Comparison of ENCODE assay signal across 19 cellular contexts in the genomic region with DNA sequence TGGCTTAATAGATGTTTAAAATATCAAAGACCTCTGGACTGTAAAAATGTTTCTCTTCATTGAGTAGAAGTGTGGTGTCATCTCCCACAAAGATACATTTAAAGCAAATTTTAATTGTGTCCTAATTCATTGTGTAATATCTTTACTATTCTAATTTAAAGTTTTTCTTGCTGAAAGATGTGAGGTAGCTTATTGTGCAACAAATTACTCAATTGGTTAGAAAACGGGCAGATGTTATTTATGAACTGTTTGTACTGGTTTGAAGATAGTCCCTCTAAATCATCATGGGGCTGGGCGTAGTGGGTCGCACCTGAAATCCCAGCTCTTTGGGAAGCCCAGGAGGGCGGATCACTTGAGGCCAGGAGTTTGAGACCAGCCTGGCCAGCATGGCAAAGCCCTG.
A peak's percentile ranks its signal among the peaks of the same experiment; 100 is the strongest.
DNase-seq lines count a peak whose midpoint lies in the region; ATAC-seq and TF ChIP-seq lines count a peak whose summit lies in the region.
"Had no signal": no experiment of that assay in that cellular context is flagged by ENCODE, and none has a peak within 500 bp of the region (broad histone marks: within the 10 kb centered on the region; RNA-seq: fewer than 3 reads in every experiment).

No MANE protein-coding gene starts in this region.

- no peaks in the 10 kb centered on the region for H3K36me3 Mint-ChIP-seq in GM23338 (ENCODE audit: low read depth)
- H3K36me3 Mint-ChIP-seq in activated T-cell treated with anti-CD3 and anti-CD28 coated beads, Interleukin-2, amount 50 U/mL, for 24 hours (ENCODE audit: low read depth): no peaks in the 10 kb centered on the region
- H3K36me3 Mint-ChIP-seq: T-cell had no signal

- H3K27me3 Mint-ChIP-seq in GM23338 (ENCODE audit: insufficient read depth, low read depth, poor library complexity): no peaks in the 10 kb centered on the region
- peaks cover 14% of the 10 kb centered on the region for H3K27me3 Mint-ChIP-seq in activated T-cell treated with anti-CD3 and anti-CD28 coated beads, Interleukin-2, amount 50 U/mL, for 24 hours

- H3K4me3 Mint-ChIP-seq in GM23338: no peak overlapping the region
- H3K4me3 Mint-ChIP-seq in activated T-cell treated with anti-CD3 and anti-CD28 coated beads, Interleukin-2, amount 50 U/mL, for 24 hours: no peak overlapping the region
- H3K4me3 Mint-ChIP-seq: T-cell had no signal

- no peaks in the 10 kb centered on the region for H3K9me3 Mint-ChIP-seq in GM23338
- peaks cover 5% of the 10 kb centered on the region for H3K9me3 Mint-ChIP-seq in activated T-cell treated with anti-CD3 and anti-CD28 coated beads, Interleukin-2, amount 50 U/mL, for 24 hours

- no peaks in the 10 kb centered on the region for H3F3A ChIP-seq in GM23338 (replicated peaks; ENCODE audit: low read depth)

- no peaks in the 10 kb centered on the region for H3K36me3 ChIP-seq in GM23338 (ENCODE audit: insufficient read depth)
- H3K36me3 ChIP-seq: HAP-1 had no signal

- H3K27ac ChIP-seq in GM23338 (ENCODE audit: low read depth): no peak overlapping the region
- peak overlapping the region; percentile 20; the same call in 1 of the 2 replicates for H3K27ac ChIP-seq in VCaP
- H3K27ac ChIP-seq: C4-2B had no signal

- no peaks in the 10 kb centered on the region for H3K79me2 ChIP-seq in GM23338 (replicated peaks; ENCODE audit: insufficient read depth)

- TF ChIP-seq CTCF in GM23338 (conservative IDR thresholded peaks at IDR 0.05; ENCODE audit: low read depth in 2 of 2) (no peak), NB4 (IDR thresholded peaks at IDR 0.05; ENCODE audit: low read depth, low read length) (no peak), VCaP (conservative IDR thresholded peaks at IDR 0.05) (no peak), fibroblast of villous mesenchyme (IDR thresholded peaks at IDR 0.05; ENCODE audit: insufficient read depth, low read depth, low read length) (no peak)

- H4K20me1 ChIP-seq in GM23338 (replicated peaks; ENCODE audit: insufficient read depth): no peaks in the 10 kb centered on the region

- H3K4me3 ChIP-seq in GM23338 (no peak overlapping the region), NB4 (ENCODE audit: low read depth, low read length) (no peak overlapping the region), fibroblast of villous mesenchyme (ENCODE audit: low read depth, low read length) (no peak overlapping the region)
- H3K4me3 ChIP-seq: HAP-1 had no signal

- H3K4me1 Mint-ChIP-seq in GM23338: peaks cover 8% of the 10 kb centered on the region; the same call in 2 of the 3 replicates
- no peaks in the 10 kb centered on the region for H3K4me1 Mint-ChIP-seq in activated T-cell treated with anti-CD3 and anti-CD28 coated beads, Interleukin-2, amount 50 U/mL, for 24 hours (ENCODE audit: low read depth)
- H3K4me1 Mint-ChIP-seq: T-cell had no signal

- ATAC-seq in GM23338: no peak
- no peak for ATAC-seq in HG03521 (IDR thresholded peaks at IDR 0.05; ENCODE audit: unreplicated experiment)
- ATAC-seq: T-cell had no signal

- TF ChIP-seq POLR2A in NB4 (IDR thresholded peaks at IDR 0.05; ENCODE audit: extremely low read depth, insufficient read length): no peak

- no peak overlapping the region for H3K27ac Mint-ChIP-seq in GM23338
- no peak overlapping the region for H3K27ac Mint-ChIP-seq in activated T-cell treated with anti-CD3 and anti-CD28 coated beads, Interleukin-2, amount 50 U/mL, for 24 hours
- H3K27ac Mint-ChIP-seq: T-cell had no signal

- H2AFZ ChIP-seq in GM23338: 0 out of 2 replicates have a peak overlapping the region, but pooled peaks have one; percentile 32

- H3K4me1 ChIP-seq in GM23338 (ENCODE audit: insufficient read depth): no peaks in the 10 kb centered on the region

- no peaks in the 10 kb centered on the region; the same call in 1 of the 2 replicates for H3K9me2 ChIP-seq in GM23338 (ENCODE audit: insufficient read depth)
- H3K9me2 ChIP-seq: SK-N-SH had no signal

- no peak overlapping the region for H3K4me2 ChIP-seq in GM23338
- H3K4me2 ChIP-seq: SK-N-SH had no signal

- DNase-seq in GM23338 (ENCODE audit: low spot score): no peak
- peak; percentile 29 for DNase-seq in NB4 (ENCODE audit: low read depth)
- DNase-seq in fibroblast of villous mesenchyme (ENCODE audit: low read depth): peak; percentile 48
- no peak for DNase-seq in SKM-1 (lab: John Stamatoyannopoulos, UW; ENCODE audit: unreplicated experiment)
- DNase-seq in activated T-cell treated with anti-CD3 and anti-CD28 coated beads, Interleukin-2, amount 50 U/mL, for 24 hours: no peak
- DNase-seq: ACHN, AML-193, DMS79, NCI-H1417 treated with DMSO at 0.1 percent for 48 hours, NCI-H2029, NCI-H345, NCI-H524 treated with DMSO at 0.1 percent for 48 hours, Right ventricle myocardium superior, SK-N-SH, T-cell had no signal

- no peaks in the 10 kb centered on the region for H3K27me3 ChIP-seq in GM23338 (ENCODE audit: insufficient read depth)

TF ChIP-seq in GM23338, 12 proteins besides CTCF, POLR2A, EP300 and RAD21:
- TF ChIP-seq, protein P1, sequence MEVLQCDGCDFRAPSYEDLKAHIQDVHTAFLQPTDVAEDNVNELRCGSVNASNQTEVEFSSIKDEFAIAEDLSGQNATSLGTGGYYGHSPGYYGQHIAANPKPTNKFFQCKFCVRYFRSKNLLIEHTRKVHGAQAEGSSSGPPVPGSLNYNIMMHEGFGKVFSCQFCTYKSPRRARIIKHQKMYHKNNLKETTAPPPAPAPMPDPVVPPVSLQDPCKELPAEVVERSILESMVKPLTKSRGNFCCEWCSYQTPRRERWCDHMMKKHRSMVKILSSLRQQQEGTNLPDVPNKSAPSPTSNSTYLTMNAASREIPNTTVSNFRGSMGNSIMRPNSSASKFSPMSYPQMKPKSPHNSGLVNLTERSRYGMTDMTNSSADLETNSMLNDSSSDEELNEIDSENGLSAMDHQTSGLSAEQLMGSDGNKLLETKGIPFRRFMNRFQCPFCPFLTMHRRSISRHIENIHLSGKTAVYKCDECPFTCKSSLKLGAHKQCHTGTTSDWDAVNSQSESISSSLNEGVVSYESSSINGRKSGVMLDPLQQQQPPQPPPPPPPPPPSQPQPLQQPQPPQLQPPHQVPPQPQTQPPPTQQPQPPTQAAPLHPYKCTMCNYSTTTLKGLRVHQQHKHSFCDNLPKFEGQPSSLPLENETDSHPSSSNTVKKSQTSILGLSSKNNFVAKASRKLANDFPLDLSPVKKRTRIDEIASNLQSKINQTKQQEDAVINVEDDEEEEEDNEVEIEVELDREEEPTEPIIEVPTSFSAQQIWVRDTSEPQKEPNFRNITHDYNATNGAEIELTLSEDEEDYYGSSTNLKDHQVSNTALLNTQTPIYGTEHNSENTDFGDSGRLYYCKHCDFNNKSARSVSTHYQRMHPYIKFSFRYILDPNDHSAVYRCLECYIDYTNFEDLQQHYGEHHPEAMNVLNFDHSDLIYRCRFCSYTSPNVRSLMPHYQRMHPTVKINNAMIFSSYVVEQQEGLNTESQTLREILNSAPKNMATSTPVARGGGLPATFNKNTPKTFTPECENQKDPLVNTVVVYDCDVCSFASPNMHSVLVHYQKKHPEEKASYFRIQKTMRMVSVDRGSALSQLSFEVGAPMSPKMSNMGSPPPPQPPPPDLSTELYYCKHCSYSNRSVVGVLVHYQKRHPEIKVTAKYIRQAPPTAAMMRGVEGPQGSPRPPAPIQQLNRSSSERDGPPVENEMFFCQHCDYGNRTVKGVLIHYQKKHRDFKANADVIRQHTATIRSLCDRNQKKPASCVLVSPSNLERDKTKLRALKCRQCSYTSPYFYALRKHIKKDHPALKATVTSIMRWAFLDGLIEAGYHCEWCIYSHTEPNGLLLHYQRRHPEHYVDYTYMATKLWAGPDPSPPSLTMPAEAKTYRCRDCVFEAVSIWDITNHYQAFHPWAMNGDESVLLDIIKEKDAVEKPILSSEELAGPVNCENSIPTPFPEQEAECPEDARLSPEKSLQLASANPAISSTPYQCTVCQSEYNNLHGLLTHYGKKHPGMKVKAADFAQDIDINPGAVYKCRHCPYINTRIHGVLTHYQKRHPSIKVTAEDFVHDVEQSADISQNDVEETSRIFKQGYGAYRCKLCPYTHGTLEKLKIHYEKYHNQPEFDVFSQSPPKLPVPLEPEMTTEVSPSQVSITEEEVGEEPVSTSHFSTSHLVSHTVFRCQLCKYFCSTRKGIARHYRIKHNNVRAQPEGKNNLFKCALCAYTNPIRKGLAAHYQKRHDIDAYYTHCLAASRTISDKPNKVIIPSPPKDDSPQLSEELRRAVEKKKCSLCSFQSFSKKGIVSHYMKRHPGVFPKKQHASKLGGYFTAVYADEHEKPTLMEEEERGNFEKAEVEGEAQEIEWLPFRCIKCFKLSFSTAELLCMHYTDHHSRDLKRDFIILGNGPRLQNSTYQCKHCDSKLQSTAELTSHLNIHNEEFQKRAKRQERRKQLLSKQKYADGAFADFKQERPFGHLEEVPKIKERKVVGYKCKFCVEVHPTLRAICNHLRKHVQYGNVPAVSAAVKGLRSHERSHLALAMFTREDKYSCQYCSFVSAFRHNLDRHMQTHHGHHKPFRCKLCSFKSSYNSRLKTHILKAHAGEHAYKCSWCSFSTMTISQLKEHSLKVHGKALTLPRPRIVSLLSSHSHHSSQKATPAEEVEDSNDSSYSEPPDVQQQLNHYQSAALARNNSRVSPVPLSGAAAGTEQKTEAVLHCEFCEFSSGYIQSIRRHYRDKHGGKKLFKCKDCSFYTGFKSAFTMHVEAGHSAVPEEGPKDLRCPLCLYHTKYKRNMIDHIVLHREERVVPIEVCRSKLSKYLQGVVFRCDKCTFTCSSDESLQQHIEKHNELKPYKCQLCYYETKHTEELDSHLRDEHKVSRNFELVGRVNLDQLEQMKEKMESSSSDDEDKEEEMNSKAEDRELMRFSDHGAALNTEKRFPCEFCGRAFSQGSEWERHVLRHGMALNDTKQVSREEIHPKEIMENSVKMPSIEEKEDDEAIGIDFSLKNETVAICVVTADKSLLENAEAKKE (CRISPR knock-in tag; IDR thresholded peaks at IDR 0.05): no peak

Comparison
In these comparisons a context has a peak if more than half of its experiments do, and no peak if none do; other contexts are left out.
1. DNase-seq: peak in NB4 (single experiment) and fibroblast of villous mesenchyme (single experiment); none in GM23338 (single experiment), SKM-1 (single experiment) and activated T-cell treated with anti-CD3 and anti-CD28 coated beads, Interleukin-2, amount 50 U/mL, for 24 hours (single experiment).